17 cellular contexts compared by ENCODE assay signal in genomic region chr12:58939399-58940100, GRCh38. TPM values are rescaled to one million over a fixed set of nuclear protein-coding genes. Genes with fewer than 3 reads are reported as not detected.
DNase-seq lines count a peak whose midpoint lies in the region; ATAC-seq, FAIRE-seq and TF ChIP-seq lines count a peak whose summit lies in the region.
"Had no signal": no experiment of that assay in that cellular context is flagged by ENCODE, and none has a peak within 500 bp of the region (broad histone marks: within the 10 kb centered on the region; RNA-seq: fewer than 3 reads in every experiment).

No MANE protein-coding gene starts in this region.

- H3K9ac ChIP-seq in mammary epithelial cell (ENCODE audit: insufficient read depth, low read length) (no peak overlapping the region), endothelial cell of umbilical vein (replicated peaks; ENCODE audit: extremely low read depth, insufficient read depth, low read length) (no peak overlapping the region)
- H3K9ac ChIP-seq: GM23248 had no signal

- H3K4me2 ChIP-seq in mammary epithelial cell (ENCODE audit: insufficient read depth, low read depth, low read length) (no peak overlapping the region), endothelial cell of umbilical vein (ENCODE audit: insufficient read depth, low read length) (no peak overlapping the region)

- no peaks in the 10 kb centered on the region for H3K9me3 Mint-ChIP-seq in MCF 10A (ENCODE audit: unreplicated experiment)
- no peaks in the 10 kb centered on the region for H3K9me3 Mint-ChIP-seq in activated CD8-positive, alpha-beta memory T cell treated with anti-CD3 and anti-CD28 coated beads, Interleukin-2, amount 10 ng/mL, durations not matched to agents 7 days and 5 days (ENCODE audit: low read depth)

- H3K4me3 Mint-ChIP-seq in MCF 10A (ENCODE audit: unreplicated experiment): no peak overlapping the region
- H3K4me3 Mint-ChIP-seq in activated CD8-positive, alpha-beta memory T cell treated with anti-CD3 and anti-CD28 coated beads, Interleukin-2, amount 10 ng/mL, durations not matched to agents 7 days and 5 days: no peak overlapping the region
- H3K4me3 Mint-ChIP-seq: CD14-positive monocyte; CD8-positive, alpha-beta T cell had no signal

- H3K4me1 ChIP-seq in mammary epithelial cell (ENCODE audit: insufficient read depth, low read length): no peaks in the 10 kb centered on the region
- peaks cover 36% of the 10 kb centered on the region for H3K4me1 ChIP-seq in endothelial cell of umbilical vein (ENCODE audit: control insufficient read depth, extremely low read depth, insufficient read depth, low read length)
- peaks cover 0 to 13% (median 0%) of the 10 kb centered on the region in 6 donors for H3K4me1 ChIP-seq in spleen

- no peak for TF ChIP-seq CTCF in mammary epithelial cell (conservative IDR thresholded peaks at IDR 0.05 in 1 of 2, IDR thresholded peaks at IDR 0.05 in 1 of 2; ENCODE audit: extremely low read depth in 1 of 2, insufficient read depth in 1 of 2, low read depth in 1 of 2, low read length in 2 of 2)
- TF ChIP-seq CTCF in MCF 10A (IDR thresholded peaks at IDR 0.05; ENCODE audit: unreplicated experiment): no peak
- no peak for TF ChIP-seq CTCF in VCaP (conservative IDR thresholded peaks at IDR 0.05)
- TF ChIP-seq CTCF in endothelial cell of umbilical vein (IDR thresholded peaks at IDR 0.05; ENCODE audit: extremely low read depth in 1 of 2, insufficient read depth in 1 of 2, low read depth in 1 of 2, low read length in 2 of 2): no peak
- TF ChIP-seq CTCF in spleen (IDR thresholded peaks at IDR 0.05 in 8 of 11, conservative IDR thresholded peaks at IDR 0.05 in 3 of 11): no peak

- H3K79me2 ChIP-seq in mammary epithelial cell (ENCODE audit: insufficient read depth, low read length) (no peaks in the 10 kb centered on the region), endothelial cell of umbilical vein (ENCODE audit: control insufficient read depth, insufficient read depth, low read length) (no peaks in the 10 kb centered on the region)

- TF ChIP-seq POLR2A in endothelial cell of umbilical vein (IDR thresholded peaks at IDR 0.05; ENCODE audit: low read depth, low read length) (no peak), spleen (IDR thresholded peaks at IDR 0.05) (no peak)

- H3K27me3 Mint-ChIP-seq in MCF 10A (ENCODE audit: insufficient read depth, unreplicated experiment): no peaks in the 10 kb centered on the region
- no peaks in the 10 kb centered on the region for H3K27me3 Mint-ChIP-seq in activated CD8-positive, alpha-beta memory T cell treated with anti-CD3 and anti-CD28 coated beads, Interleukin-2, amount 10 ng/mL, durations not matched to agents 7 days and 5 days

- POLR2A ChIA-PET in MCF 10A (lab: Yijun Ruan, JAX) (interaction anchor here (1.0 kb wide), 1 partner anchor 13 kb away, joined by 3 read pairs; no protein-coding TSS in a partner anchor), endothelial cell of umbilical vein (lab: Charles Lee) (no interaction called here)

- FAIRE-seq in endothelial cell of umbilical vein (lab: Jason Lieb, UNC): no peak
- FAIRE-seq: H54 had no signal

- CTCF ChIA-PET in mammary epithelial cell (lab: Charles Lee; ENCODE audit: low non-redundant PET) (no interaction called here), MCF 10A (lab: Yijun Ruan, JAX) (interaction anchor here (1.1 kb wide), 1 partner anchor 23 kb away, joined by 6 read pairs; no protein-coding TSS in a partner anchor), endothelial cell of umbilical vein (lab: Charles Lee) (interaction anchor here (0.6 to 1.3 kb wide), 4 partner anchors 10 to 145 kb away, joined by 3 read pairs; no protein-coding TSS in a partner anchor)
- CTCF ChIA-PET in activated CD8-positive, alpha-beta memory T cell treated with anti-CD3 and anti-CD28 coated beads, Interleukin-2, amount 10 ng/mL, durations not matched to agents 7 days and 5 days (lab: Charles Lee): no interaction called here

- no peak overlapping the region for H3K27ac Mint-ChIP-seq in MCF 10A (ENCODE audit: low read depth, unreplicated experiment)
- H3K27ac Mint-ChIP-seq in activated CD8-positive, alpha-beta memory T cell treated with anti-CD3 and anti-CD28 coated beads, Interleukin-2, amount 10 ng/mL, durations not matched to agents 7 days and 5 days: no peak overlapping the region
- H3K27ac Mint-ChIP-seq: CD14-positive monocyte; CD8-positive, alpha-beta T cell had no signal

- dilution Hi-C loops in mammary epithelial cell (cut with HindIII; ENCODE audit: low sequenced_read_pairs): no loop called here
- dilution Hi-C loops in endothelial cell of umbilical vein (cut with MboI; ENCODE audit: extremely low pct_ligation_motif_present, low sequenced_read_pairs): no loop called here

- H2AFZ ChIP-seq in mammary epithelial cell (ENCODE audit: low read depth, low read length): peak overlapping the region; percentile 16
- H2AFZ ChIP-seq in endothelial cell of umbilical vein (ENCODE audit: low read depth, low read length): peak overlapping the region; percentile 44
- H2AFZ ChIP-seq: GM23248 had no signal

- no peaks in the 10 kb centered on the region for H4K20me1 ChIP-seq in mammary epithelial cell (ENCODE audit: insufficient read depth, low read length)
- H4K20me1 ChIP-seq in endothelial cell of umbilical vein (replicated peaks; ENCODE audit: control insufficient read depth, extremely low read depth, insufficient read depth, low read length): no peaks in the 10 kb centered on the region

- intact Hi-C loops in mammary epithelial cell (cut with micrococcal nuclease): no loop called here
- intact Hi-C loops in MCF 10A (cut with micrococcal nuclease): no loop called here
- intact Hi-C loops in endothelial cell of umbilical vein (cut with micrococcal nuclease): loop anchor here (2.0 kb wide), 1 partner anchor 21 kb away; no protein-coding TSS in a partner anchor
- intact Hi-C loops in spleen (cut with DNase I; ENCODE audit: low total_unique reads): no loop called here

- WGBS in mammary epithelial cell (ENCODE audit: low coverage, missing lambda C conversion rate): 93% methylated on average over 6 of the region's 6 CpGs
- 63 to 78% (median 73%) methylated on average over 6 of the region's 6 CpGs for WGBS in spleen, 5 donors

- H3K27ac ChIP-seq in mammary epithelial cell (ENCODE audit: insufficient read depth, low read depth, low read length) (no peak overlapping the region), VCaP (peak overlapping the region; percentile 28), endothelial cell of umbilical vein (ENCODE audit: insufficient read depth, low read depth, low read length) (no peak overlapping the region), spleen (peak overlapping the region in 7 of 8 donors; percentile 25 to 70 (median 49))
- H3K27ac ChIP-seq: 22Rv1, GM23248 had no signal

- H3K4me3 ChIP-seq in mammary epithelial cell (replicated peaks in 1 of 3; ENCODE audit: insufficient read depth in 1 of 3, low read depth in 2 of 3, low read length in 3 of 3) (no peak overlapping the region), endothelial cell of umbilical vein (replicated peaks in 1 of 3; ENCODE audit: insufficient read depth in 1 of 3, low read depth in 1 of 3, low read length in 3 of 3) (no peak overlapping the region), spleen (no peak overlapping the region), MG63 (no peak overlapping the region)
- H3K4me3 ChIP-seq: GM23248 had no signal

- H3K36me3 ChIP-seq in mammary epithelial cell (ENCODE audit: insufficient read depth, low read length) (no peaks in the 10 kb centered on the region), endothelial cell of umbilical vein (ENCODE audit: control insufficient read depth in 2 of 2, extremely low read depth in 1 of 2, insufficient read depth in 2 of 2, low read length in 2 of 2) (no peaks in the 10 kb centered on the region), spleen (no peaks in the 10 kb centered on the region), MG63 (no peaks in the 10 kb centered on the region)

- ATAC-seq in activated CD8-positive, alpha-beta memory T cell treated with anti-CD3 and anti-CD28 coated beads, Interleukin-2, amount 10 ng/mL, durations not matched to agents 7 days and 5 days: no peak
- ATAC-seq: CD8-positive, alpha-beta T cell; HCT116 had no signal

- H3K27me3 ChIP-seq in mammary epithelial cell (ENCODE audit: insufficient read depth, low read length) (no peaks in the 10 kb centered on the region), endothelial cell of umbilical vein (ENCODE audit: control insufficient read depth in 2 of 2, insufficient read depth in 2 of 2, low read length in 2 of 2) (no peaks in the 10 kb centered on the region), spleen (replicated peaks in 1 of 7) (no peaks in the 10 kb centered on the region), MG63 (no peaks in the 10 kb centered on the region)

- H3K9me3 ChIP-seq in mammary epithelial cell (replicated peaks; ENCODE audit: insufficient read depth, low read length) (no peaks in the 10 kb centered on the region), endothelial cell of umbilical vein (replicated peaks; ENCODE audit: control insufficient read depth, insufficient read depth, low read length) (no peaks in the 10 kb centered on the region), spleen (no peaks in the 10 kb centered on the region), MG63 (no peaks in the 10 kb centered on the region)

- H3K36me3 Mint-ChIP-seq in MCF 10A (ENCODE audit: insufficient read depth, unreplicated experiment): no peaks in the 10 kb centered on the region
- no peaks in the 10 kb centered on the region for H3K36me3 Mint-ChIP-seq in activated CD8-positive, alpha-beta memory T cell treated with anti-CD3 and anti-CD28 coated beads, Interleukin-2, amount 10 ng/mL, durations not matched to agents 7 days and 5 days
- H3K36me3 Mint-ChIP-seq: CD14-positive monocyte; CD8-positive, alpha-beta T cell had no signal

- BruUV-seq in mammary epithelial cell (replicated peaks; lab: Mats Ljungman, UMichigan) (no TSS peak), MCF 10A (replicated peaks; lab: Mats Ljungman, UMichigan) (no TSS peak), endothelial cell of umbilical vein (replicated peaks; lab: Mats Ljungman, UMichigan) (no TSS peak)

- H3K9me1 ChIP-seq in endothelial cell of umbilical vein (replicated peaks; ENCODE audit: control insufficient read depth, extremely low read depth, insufficient read depth, low read length): peaks cover 2% of the 10 kb centered on the region

- in situ Hi-C loops in mammary epithelial cell (cut with MboI; ENCODE audit: low sequenced_read_pairs in 2 of 2): no loop called here

- no peak for DNase-seq in mammary epithelial cell
- DNase-seq in MCF 10A (ENCODE audit: unreplicated experiment): no peak
- no peak for DNase-seq in endothelial cell of umbilical vein (ENCODE audit: low read depth, low spot score)
- no peak for DNase-seq in spleen
- DNase-seq in MG63: no peak
- DNase-seq in glomerular visceral epithelial cell (ENCODE audit: extremely low spot score): no peak
- no peak for DNase-seq in activated CD8-positive, alpha-beta memory T cell treated with anti-CD3 and anti-CD28 coated beads, Interleukin-2, amount 10 ng/mL, durations not matched to agents 7 days and 5 days
- DNase-seq: CD8-positive, alpha-beta T cell; COR-L47; DND-41; GF-D8; GM23248 had no signal

- H3K4me1 Mint-ChIP-seq in MCF 10A (ENCODE audit: insufficient read depth, unreplicated experiment): no peaks in the 10 kb centered on the region
- no peaks in the 10 kb centered on the region for H3K4me1 Mint-ChIP-seq in activated CD8-positive, alpha-beta memory T cell treated with anti-CD3 and anti-CD28 coated beads, Interleukin-2, amount 10 ng/mL, durations not matched to agents 7 days and 5 days
- H3K4me1 Mint-ChIP-seq: CD14-positive monocyte had no signal

RNA-seq across cellular contexts. Expression of gene LRIG3, which starts 19.2 kb away (rescaled TPM):
- total RNA-seq in mammary epithelial cell (100 to 1,000 TPM in 1 of 2 donors, 10 to 100 TPM in 1; 45.5 to 115 TPM), MCF 10A (2022) (26.5 and 41.5 TPM in 2 replicates), endothelial cell of umbilical vein (42.9 and 55.5 TPM in 2 replicates), spleen (100 to 1,000 TPM in 1 of 7 donors, 10 to 100 TPM in 6; 20.7 to 110 (median 34.2) TPM)
- polyA plus RNA-seq in mammary epithelial cell (28.7 TPM), endothelial cell of umbilical vein (43.8 and 55.7 TPM in 2 replicates), spleen (1 to 10 TPM; 1.3 to 3.5 (median 2.3) TPM)
- polyA minus RNA-seq in mammary epithelial cell (35.3 TPM), endothelial cell of umbilical vein (151 and 163 TPM in 2 replicates)
- 29.9 and 35.4 TPM in 2 replicates for polyA plus RNA-seq in endothelial cell of umbilical vein (2011; cell fraction: cytosol; rRNA removed)
- 243 and 268 TPM in 2 replicates for polyA plus RNA-seq in endothelial cell of umbilical vein (2011; cell fraction: nucleus; rRNA removed)
- 32.9 and 36.9 TPM in 2 replicates for polyA plus RNA-seq in endothelial cell of umbilical vein (2012)
- 8.7 TPM for polyA minus RNA-seq in endothelial cell of umbilical vein (2011; cell fraction: cytosol; rRNA and poly(A)+ RNA removed)
- 531 and 703 TPM in 2 replicates for polyA minus RNA-seq in endothelial cell of umbilical vein (2011; cell fraction: nucleus; rRNA and poly(A)+ RNA removed)
- 20.9 and 28.5 TPM in 2 replicates for total RNA-seq in MG63 (2014; rRNA removed; shearing (Covaris generic); ENCODE audit: low replicate concordance)
- total RNA-seq in activated CD8-positive, alpha-beta memory T cell treated with anti-CD3 and anti-CD28 coated beads, Interleukin-2, amount 10 ng/mL, durations not matched to agents 7 days and 5 days: under 1 TPM in 1 of 2 experiments, not detected in 1; 0.30 TPM
- total RNA-seq: CD8-positive, alpha-beta T cell had no signal
- polyA plus RNA-seq: CD14-positive monocyte had no signal

Comparison
In these comparisons a context has a peak if more than half of its experiments do, and no peak if none do; other contexts are left out.
1. CTCF ChIA-PET loops: an anchor here in MCF 10A (1.1 kb wide) and endothelial cell of umbilical vein (0.6 to 1.3 kb wide); none called in mammary epithelial cell and activated CD8-positive, alpha-beta memory T cell treated with anti-CD3 and anti-CD28 coated beads, Interleukin-2, amount 10 ng/mL, durations not matched to agents 7 days and 5 days.
2. H3K27ac ChIP-seq: peak in VCaP (single experiment) and spleen (7 of 8); none in mammary epithelial cell (single experiment) and endothelial cell of umbilical vein (single experiment).
3. RNA of gene LRIG3, which starts 19.2 kb away (total RNA-seq): 45.5 to 115 TPM in mammary epithelial cell, 42.9 to 55.5 TPM in endothelial cell of umbilical vein, 26.5 to 41.5 TPM in MCF 10A, 20.7 to 110 TPM in spleen and 20.9 to 28.5 TPM in MG63; 0.30 TPM in activated CD8-positive, alpha-beta memory T cell treated with anti-CD3 and anti-CD28 coated beads, Interleukin-2, amount 10 ng/mL, durations not matched to agents 7 days and 5 days; every median in the first group is over 10 times any median in the second.